In genomic region chr5:77138981-77139380, GRCh38 we compare ENCODE assay signal across 15 cellular contexts. TPM values are rescaled to one million over a fixed set of nuclear protein-coding genes. Genes with fewer than 3 reads are reported as not detected.
DNase-seq lines count a peak whose midpoint lies in the region; ATAC-seq, FAIRE-seq and TF ChIP-seq lines count a peak whose summit lies in the region.
"Had no signal": no experiment of that assay in that cellular context is flagged by ENCODE, and none has a peak within 500 bp of the region (broad histone marks: within the 10 kb centered on the region; RNA-seq: fewer than 3 reads in every experiment).

No MANE protein-coding gene starts in this region.

- H3K4me2 ChIP-seq in HepG2 (ENCODE audit: low read depth, low read length) (no peak overlapping the region), mesenchymal stem cell (ENCODE audit: low read length, poor library complexity, severe bottlenecking) (peak overlapping the region; percentile 20), MM.1S (ENCODE audit: low read depth, low read length) (no peak overlapping the region)

- no peak overlapping the region for H2BK5ac ChIP-seq in mesenchymal stem cell (ENCODE audit: low read depth, low read length, poor library complexity, severe bottlenecking)

- H3K9ac ChIP-seq in liver (ENCODE audit: low read depth in 1 of 2, low read length in 2 of 2) = no peak overlapping the region
- H3K9ac ChIP-seq in HepG2 (ENCODE audit: insufficient read depth, low read depth, low read length) = no peak overlapping the region
- H3K9ac ChIP-seq in mesenchymal stem cell (ENCODE audit: low read length) = peak overlapping the region; percentile 45
- no peak overlapping the region for H3K9ac ChIP-seq in MM.1S (ENCODE audit: low read length)

- H3K9me3 Mint-ChIP-seq in activated CD4-positive, alpha-beta T cell treated with anti-CD3 and anti-CD28 coated beads for 36 hours (ENCODE audit: low read depth) = no peaks in the 10 kb centered on the region
- H3K9me3 Mint-ChIP-seq: T-cell had no signal

- no peak overlapping the region for H2BK12ac ChIP-seq in mesenchymal stem cell (ENCODE audit: low read length in 2 of 2)

- no peaks in the 10 kb centered on the region for H3K4me1 Mint-ChIP-seq in activated CD4-positive, alpha-beta T cell treated with anti-CD3 and anti-CD28 coated beads for 36 hours
- H3K4me1 Mint-ChIP-seq: B cell had no signal

- H3K36me3 ChIP-seq in liver (ENCODE audit: control insufficient read depth in 4 of 4, insufficient read depth in 3 of 4, low read depth in 1 of 4, low read length in 3 of 4) (no peaks in the 10 kb centered on the region), HepG2 (replicated peaks in 1 of 2; ENCODE audit: control insufficient read depth in 1 of 2, insufficient read depth in 2 of 2, low read length in 2 of 2) (no peaks in the 10 kb centered on the region), mesenchymal stem cell (ENCODE audit: control insufficient read depth in 1 of 2, insufficient read depth in 2 of 2, low read depth in 1 of 2, low read length in 2 of 2) (no peaks in the 10 kb centered on the region), MM.1S (replicated peaks; ENCODE audit: insufficient read depth, low read length) (no peaks in the 10 kb centered on the region)

- no peak overlapping the region for H3K4ac ChIP-seq in mesenchymal stem cell (ENCODE audit: low read depth in 1 of 2, low read length in 2 of 2)

- peaks cover 6% of the 10 kb centered on the region for H3K27me3 Mint-ChIP-seq in activated CD4-positive, alpha-beta T cell treated with anti-CD3 and anti-CD28 coated beads for 36 hours

- no peak overlapping the region for H2BK15ac ChIP-seq in mesenchymal stem cell (ENCODE audit: low read depth, poor library complexity, severe bottlenecking)

- H3F3A ChIP-seq in MM.1S (ENCODE audit: insufficient read depth, low read length) = no peaks in the 10 kb centered on the region

- H4K8ac ChIP-seq in mesenchymal stem cell (ENCODE audit: low read length) = no peak overlapping the region

- no peak overlapping the region for H4K91ac ChIP-seq in mesenchymal stem cell (ENCODE audit: low read length)

- no peak overlapping the region for H2BK120ac ChIP-seq in mesenchymal stem cell (ENCODE audit: low read depth, low read length)

- TF ChIP-seq EP300 in HepG2 (IDR thresholded peaks at IDR 0.05; ENCODE audit: low read depth in 2 of 2, low read length in 2 of 2) (no peak), HepG2 (CRISPR knock-in tag; IDR thresholded peaks at IDR 0.05; ENCODE audit: borderline replicate concordance) (no peak)

- no TSS peak for BruUV-seq in HepG2 (replicated peaks; lab: Mats Ljungman, UMichigan)

- TF ChIP-seq POLR2A in HepG2 (IDR thresholded peaks at IDR 0.05; ENCODE audit: insufficient read depth in 1 of 2, low read depth in 2 of 2, low read length in 2 of 2) = no peak

- intact Hi-C loops in HepG2 (cut with micrococcal nuclease; ENCODE audit: unreplicated experiment) = no loop called here
- intact Hi-C loops in activated CD4-positive, alpha-beta T cell treated with anti-CD3 and anti-CD28 coated beads for 36 hours (cut with DNase I, micrococcal nuclease) = no loop called here

- no peak overlapping the region for H2AK5ac ChIP-seq in mesenchymal stem cell (ENCODE audit: low read length, severe bottlenecking)

- H3K36me3 Mint-ChIP-seq in activated CD4-positive, alpha-beta T cell treated with anti-CD3 and anti-CD28 coated beads for 36 hours (ENCODE audit: low read depth) = no peaks in the 10 kb centered on the region
- H3K36me3 Mint-ChIP-seq: naive thymus-derived CD4-positive, alpha-beta T cell; T-cell had no signal

- WGBS in liver = 51% methylated on average over 5 of the region's 5 CpGs
- WGBS in HepG2 (ENCODE audit: low lambda C conversion rate) = 76% methylated on average over 2 of the region's 5 CpGs
- WGBS in mesenchymal stem cell = 66% methylated on average over 5 of the region's 5 CpGs

- H3K27ac ChIP-seq in liver (ENCODE audit: low read depth in 1 of 2, low read length in 2 of 2) (no peak overlapping the region), HepG2 (ENCODE audit: extremely low read length, insufficient read depth, low read length) (no peak overlapping the region), mesenchymal stem cell (ENCODE audit: low read length, poor library complexity, severe bottlenecking) (peak overlapping the region; percentile 80), MM.1S (ENCODE audit: low read length) (no peak overlapping the region)

- POLR2A ChIA-PET in HepG2 (lab: Yijun Ruan, JAX) = no interaction called here
- POLR2A ChIA-PET in activated CD4-positive, alpha-beta T cell treated with anti-CD3 and anti-CD28 coated beads for 36 hours (lab: Charles Lee) = no interaction called here

- CTCF ChIA-PET in HepG2 (lab: Yijun Ruan, JAX; ENCODE audit: low intra/inter-chr PET ratio, low total read pairs) = no interaction called here
- CTCF ChIA-PET in activated CD4-positive, alpha-beta T cell treated with anti-CD3 and anti-CD28 coated beads for 36 hours (lab: Charles Lee) = no interaction called here

- no peak overlapping the region for H3K27ac Mint-ChIP-seq in activated CD4-positive, alpha-beta T cell treated with anti-CD3 and anti-CD28 coated beads for 36 hours
- H3K27ac Mint-ChIP-seq: B cell, T-cell had no signal

- in situ Hi-C loops in HepG2 (cut with HindIII; ENCODE audit: extremely low pct_ligation_motif_present, low pct_unique_long_range_greater_than_20kb) = no loop called here

- H4K20me1 ChIP-seq in HepG2 (ENCODE audit: insufficient read depth, low read length) (no peaks in the 10 kb centered on the region), MM.1S (ENCODE audit: insufficient read depth, low read length) (no peaks in the 10 kb centered on the region)

- H3K4me1 ChIP-seq in liver (ENCODE audit: control insufficient read depth in 4 of 4, insufficient read depth in 4 of 4, low read length in 3 of 4) (no peaks in the 10 kb centered on the region), HepG2 (ENCODE audit: insufficient read depth, low read length) (no peaks in the 10 kb centered on the region), mesenchymal stem cell (ENCODE audit: control insufficient read depth, insufficient read depth, low read depth, low read length) (peaks cover 3% of the 10 kb centered on the region), MM.1S (ENCODE audit: low read length) (no peaks in the 10 kb centered on the region)

- H3K4me3 Mint-ChIP-seq in activated CD4-positive, alpha-beta T cell treated with anti-CD3 and anti-CD28 coated beads for 36 hours = no peak overlapping the region
- H3K4me3 Mint-ChIP-seq: B cell; naive thymus-derived CD4-positive, alpha-beta T cell; T-cell had no signal

- no peaks in the 10 kb centered on the region for H3K27me3 ChIP-seq in liver (ENCODE audit: control insufficient read depth in 4 of 4, insufficient read depth in 4 of 4, low read length in 3 of 4)
- H3K27me3 ChIP-seq in HepG2 (ENCODE audit: control insufficient read depth in 1 of 2, insufficient read depth in 2 of 2, low read length in 2 of 2) = no peaks in the 10 kb centered on the region
- H3K27me3 ChIP-seq in mesenchymal stem cell (ENCODE audit: control insufficient read depth in 1 of 2, insufficient read depth in 1 of 2, low read length in 2 of 2) = peaks cover 0 to 29% of the 10 kb centered on the region in 2 experiments
- H3K27me3 ChIP-seq in MM.1S (replicated peaks; ENCODE audit: insufficient read depth, low read length) = no peaks in the 10 kb centered on the region

- FAIRE-seq in HepG2 (lab: Jason Lieb, UNC) = no peak
- FAIRE-seq: urothelium cell line had no signal

- H3K79me1 ChIP-seq in mesenchymal stem cell (replicated peaks; ENCODE audit: low read length, poor library complexity, severe bottlenecking) = no peaks in the 10 kb centered on the region

- H3K18ac ChIP-seq in mesenchymal stem cell (ENCODE audit: low read depth in 1 of 2, low read length in 2 of 2) = no peak overlapping the region

- TF ChIP-seq RAD21 in liver (IDR thresholded peaks at IDR 0.05) (no peak), HepG2 (CRISPR knock-in tag; IDR thresholded peaks at IDR 0.05) (no peak)

- H3K23ac ChIP-seq in mesenchymal stem cell (ENCODE audit: low read length in 2 of 2) = no peak overlapping the region

- H2AFZ ChIP-seq in HepG2 (ENCODE audit: low read length) (no peak overlapping the region), mesenchymal stem cell (ENCODE audit: low read depth, low read length) (no peak overlapping the region), MM.1S (ENCODE audit: low read length) (no peak overlapping the region)

- DNase-seq in HepG2 (ENCODE audit: low spot score) (no peak), cardiac fibroblast (ENCODE audit: low read depth in 2 of 2) (peak; percentile 52 to 73), mesenchymal stem cell (peak; percentile 26), MM.1S (no peak), UCSD-AML1 (lab: John Stamatoyannopoulos, UW; ENCODE audit: unreplicated experiment) (no peak)
- DNase-seq in activated CD4-positive, alpha-beta T cell treated with anti-CD3 and anti-CD28 coated beads for 36 hours = no peak
- DNase-seq: activated CD8-positive, alpha-beta memory T cell treated with anti-CD3 and anti-CD28 coated beads, Interleukin-2, amount 50 U/mL, for 4 hours; central memory CD4-positive, alpha-beta T cell; naive thymus-derived CD4-positive, alpha-beta T cell; NCI-H82; T-cell had no signal

- H3K79me2 ChIP-seq in HepG2 (ENCODE audit: insufficient read depth, low read length) (no peaks in the 10 kb centered on the region), MM.1S (ENCODE audit: low read length) (no peaks in the 10 kb centered on the region)

- ATAC-seq in HepG2 = no peak
- no peak for ATAC-seq in HG02763 (IDR thresholded peaks at IDR 0.05; ENCODE audit: unreplicated experiment)
- no peak for ATAC-seq in activated CD4-positive, alpha-beta T cell treated with anti-CD3 and anti-CD28 coated beads for 36 hours
- ATAC-seq: naive thymus-derived CD4-positive, alpha-beta T cell; T-cell had no signal

- H3K9me3 ChIP-seq in liver (ENCODE audit: control insufficient read depth in 4 of 4, low read length in 3 of 4) = no peaks in the 10 kb centered on the region
- no peaks in the 10 kb centered on the region for H3K9me3 ChIP-seq in HepG2 (ENCODE audit: low read length)
- no peaks in the 10 kb centered on the region for H3K9me3 ChIP-seq in mesenchymal stem cell (ENCODE audit: control insufficient read depth, low read length)
- H3K9me3 ChIP-seq in MM.1S (replicated peaks; ENCODE audit: insufficient read depth, low read length) = no peaks in the 10 kb centered on the region

- no peaks in the 10 kb centered on the region for H3K9me2 ChIP-seq in MM.1S (replicated peaks; ENCODE audit: insufficient read depth, low read length)

- H3K4me3 ChIP-seq in liver (ENCODE audit: low read depth in 1 of 3, low read length in 3 of 3) (no peak overlapping the region), HepG2 (replicated peaks in 1 of 3; ENCODE audit: insufficient read depth in 1 of 3, low read depth in 2 of 3, low read length in 3 of 3) (no peak overlapping the region), cardiac fibroblast (replicated peaks in 1 of 2; ENCODE audit: low read depth in 2 of 2, low read length in 2 of 2) (no peak overlapping the region), mesenchymal stem cell (ENCODE audit: insufficient read depth in 1 of 2, low read depth in 1 of 2, low read length in 2 of 2) (no peak overlapping the region), MM.1S (ENCODE audit: low read length) (no peak overlapping the region)

- no peak for TF ChIP-seq CTCF in liver (IDR thresholded peaks at IDR 0.05; ENCODE audit: low read depth, low read length, missing input control)
- no peak for TF ChIP-seq CTCF in HepG2 (CRISPR knock-in tag; IDR thresholded peaks at IDR 0.05)
- TF ChIP-seq CTCF in cardiac fibroblast (IDR thresholded peaks at IDR 0.05; ENCODE audit: low read depth, low read length) = no peak
- no peak for TF ChIP-seq CTCF in MM.1S (IDR thresholded peaks at IDR 0.05; ENCODE audit: low read length)

- H3K14ac ChIP-seq in mesenchymal stem cell (ENCODE audit: low read length in 2 of 2) = no peak overlapping the region

RNA-seq across cellular contexts. Expression of gene ZBED3, which starts 51.9 kb away (rescaled TPM):
- 1 to 10 TPM; 2.1 to 2.8 TPM for total RNA-seq in liver
- 1 to 10 TPM; 5.2 TPM for polyA plus RNA-seq in liver
- 2.3 and 3.1 TPM in 2 replicates for total RNA-seq in HepG2 (2016; rRNA removed; fragmentation: Illumina TruSeq; extraction: Trizol)
- total RNA-seq in HepG2 (2016; cell fraction: cytosol; rRNA removed; fragmentation: Illumina TruSeq; extraction: Trizol; ENCODE audit: low read depth) = 0.20 and 0.53 TPM in 2 replicates
- total RNA-seq in HepG2 (2016; cell fraction: insoluble cytoplasmic fraction; rRNA removed; fragmentation: Illumina TruSeq; extraction: Trizol) = 2.0 and 2.4 TPM in 2 replicates
- total RNA-seq in HepG2 (2016; cell fraction: membrane; rRNA removed; fragmentation: Illumina TruSeq; extraction: Trizol) = 1.4 and 1.5 TPM in 2 replicates
- total RNA-seq in HepG2 (2016; cell fraction: nucleus; rRNA removed; fragmentation: Illumina TruSeq; extraction: Trizol) = 5.1 and 6.3 TPM in 2 replicates
- 7.6 and 8.1 TPM in 2 replicates for polyA plus RNA-seq in HepG2 (2011; rRNA removed)
- polyA plus RNA-seq in HepG2 (2011; cell fraction: cytosol; rRNA removed) = 4.7 and 6.2 TPM in 2 replicates
- 4.6 and 6.0 TPM in 2 replicates for polyA plus RNA-seq in HepG2 (2011; cell fraction: nucleus; rRNA removed)
- 3.8 and 5.2 TPM in 2 replicates for polyA plus RNA-seq in HepG2 (2012)
- polyA plus RNA-seq in HepG2 (2016; cell fraction: cytosol; fragmentation: Illumina TruSeq; extraction: Trizol; ENCODE audit: low read depth) = 1.1 and 1.8 TPM in 2 replicates
- 11.7 and 16.1 TPM in 2 replicates for polyA plus RNA-seq in HepG2 (2016; cell fraction: insoluble cytoplasmic fraction; fragmentation: Illumina TruSeq; extraction: Trizol; ENCODE audit: low read depth)
- polyA plus RNA-seq in HepG2 (2016; cell fraction: membrane; fragmentation: Illumina TruSeq; extraction: Trizol; ENCODE audit: low read depth) = 4.1 and 4.6 TPM in 2 replicates
- 16.2 and 16.8 TPM in 2 replicates for polyA plus RNA-seq in HepG2 (2016; cell fraction: nucleus; fragmentation: Illumina TruSeq; extraction: Trizol; ENCODE audit: insufficient read depth, low read depth)
- polyA minus RNA-seq in HepG2 (2011; rRNA and poly(A)+ RNA removed; ENCODE audit: low replicate concordance) = 8.2 and 20.9 TPM in 2 replicates
- polyA minus RNA-seq in HepG2 (2011; cell fraction: cytosol; rRNA and poly(A)+ RNA removed) = 2.1 and 2.5 TPM in 2 replicates
- 6.3 and 6.8 TPM in 2 replicates for polyA minus RNA-seq in HepG2 (2011; cell fraction: nucleus; rRNA and poly(A)+ RNA removed)
- polyA plus RNA-seq in mesenchymal stem cell (2013, experiment 1 of 2) = 6.6 TPM
- 6.6 TPM for polyA plus RNA-seq in mesenchymal stem cell (2013, experiment 2 of 2)
- total RNA-seq in activated CD4-positive, alpha-beta T cell treated with anti-CD3 and anti-CD28 coated beads for 36 hours = 1 to 10 TPM; 2.2 to 2.9 TPM

Comparison
In these comparisons a context has a peak if more than half of its experiments do, and no peak if none do; other contexts are left out.
1. DNase-seq: peak in cardiac fibroblast (2 of 2) and mesenchymal stem cell (single experiment); none in HepG2 (single experiment), activated CD4-positive, alpha-beta T cell treated with anti-CD3 and anti-CD28 coated beads for 36 hours (single experiment), MM.1S (single experiment) and UCSD-AML1 (single experiment).